In the genomic region with DNA sequence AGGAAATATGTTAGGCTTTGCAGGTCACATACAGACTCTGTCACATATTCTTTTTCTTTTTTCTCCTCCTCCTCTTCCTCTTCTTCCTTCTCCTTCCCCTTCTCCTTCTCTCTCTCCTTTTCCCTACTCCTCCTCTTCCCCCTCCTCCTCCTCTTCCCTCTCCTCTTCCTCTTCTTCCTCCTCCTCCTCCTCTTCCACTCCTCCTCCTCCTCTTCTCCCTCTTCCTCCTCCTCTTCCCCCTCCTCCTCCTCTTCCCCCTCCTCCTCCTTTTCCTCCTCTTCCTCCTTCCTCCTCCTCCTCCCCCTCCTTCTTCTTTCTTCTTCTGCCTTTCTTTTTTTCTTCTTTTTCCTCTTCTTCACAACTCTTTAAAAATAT, we compare ENCODE assay signal across 13 cellular contexts.
DNase-seq lines count a peak whose midpoint lies in the region; ATAC-seq and TF ChIP-seq lines count a peak whose summit lies in the region.
"Had no signal": no experiment of that assay in that cellular context is flagged by ENCODE, and none has a peak within 500 bp of the region (broad histone marks: within the 10 kb centered on the region; RNA-seq: fewer than 3 reads in every experiment).

No MANE protein-coding gene starts in this region.

- H3K27me3 Mint-ChIP-seq in natural killer cell (ENCODE audit: low read depth in 2 of 2) = peaks cover 2 to 17% of the 10 kb centered on the region in 2 donors

- CTCF ChIA-PET in SK-N-SH (lab: Yijun Ruan, JAX) = no interaction called here

- DNase-seq in SK-N-SH (no peak), MM.1S (no peak), brain microvascular endothelial cell (no peak), natural killer cell (no peak), GM13977 (ENCODE audit: low spot score) (no peak)
- DNase-seq: erythroblast; midbrain; NCI-H187 treated with DMSO at 0.1 percent for 48 hours; stimulated activated CD4-positive, alpha-beta T cell treated with anti-CD3 and anti-CD28 coated beads, Interleukin-4, amount 100 ng/mL, for 1 hour had no signal

- peaks cover 12 to 18% of the 10 kb centered on the region in 2 donors for H3K4me1 Mint-ChIP-seq in natural killer cell

- no peak for ATAC-seq in SK-N-SH treated with all-trans-retinoic acid at 6 μM for 48 hours
- no peak for ATAC-seq in natural killer cell
- ATAC-seq in HG03460 (IDR thresholded peaks at IDR 0.05; ENCODE audit: unreplicated experiment) = no peak
- no peak for ATAC-seq in HG02884 (IDR thresholded peaks at IDR 0.05; ENCODE audit: unreplicated experiment)

- TF ChIP-seq RAD21 in SK-N-SH (IDR thresholded peaks at IDR 0.05; ENCODE audit: low read length) = no peak

- peak overlapping the region; percentile 73 for H3K4me2 ChIP-seq in SK-N-SH
- H3K4me2 ChIP-seq in MM.1S (ENCODE audit: low read depth, low read length) = peak overlapping the region; percentile 58

- H3K9me2 ChIP-seq in SK-N-SH (no peaks in the 10 kb centered on the region), MM.1S (replicated peaks; ENCODE audit: insufficient read depth, low read length) (no peaks in the 10 kb centered on the region)

- TF ChIP-seq CTCF in SK-N-SH (IDR thresholded peaks at IDR 0.05) (no peak), MM.1S (IDR thresholded peaks at IDR 0.05; ENCODE audit: low read length) (no peak), brain microvascular endothelial cell (IDR thresholded peaks at IDR 0.05; ENCODE audit: low read depth, low read length, missing control alignments) (no peak), natural killer cell (IDR thresholded peaks at IDR 0.05) (no peak), GM13977 (IDR thresholded peaks at IDR 0.05; ENCODE audit: extremely low read depth, insufficient read depth, missing control alignments) (no peak)

- no peak for TF ChIP-seq EP300 in SK-N-SH (IDR thresholded peaks at IDR 0.05; ENCODE audit: borderline replicate concordance in 1 of 2, low read depth in 1 of 2, low read length in 1 of 2)

- no peaks in the 10 kb centered on the region for H3K9me3 ChIP-seq in SK-N-SH
- no peaks in the 10 kb centered on the region for H3K9me3 ChIP-seq in MM.1S (replicated peaks; ENCODE audit: insufficient read depth, low read length)

- H3K4me1 ChIP-seq in SK-N-SH (ENCODE audit: control insufficient read depth in 1 of 2, insufficient read depth in 2 of 2, low read depth in 1 of 2, low read length in 1 of 2) = peaks cover 0 to 4% of the 10 kb centered on the region in 2 experiments; a peak in 1 of 4 replicates
- H3K4me1 ChIP-seq in MM.1S (ENCODE audit: low read length) = no peaks in the 10 kb centered on the region

- POLR2A ChIA-PET in SK-N-SH (lab: Yijun Ruan, JAX) = no interaction called here

- no peaks in the 10 kb centered on the region for H4K20me1 ChIP-seq in SK-N-SH (ENCODE audit: insufficient read depth)
- H4K20me1 ChIP-seq in MM.1S (ENCODE audit: insufficient read depth, low read length) = no peaks in the 10 kb centered on the region

- peak overlapping the region; percentile 73 for H3K4me3 Mint-ChIP-seq in natural killer cell

- no peaks in the 10 kb centered on the region for H3F3A ChIP-seq in SK-N-SH (replicated peaks; ENCODE audit: insufficient read depth)
- H3F3A ChIP-seq in MM.1S (ENCODE audit: insufficient read depth, low read length) = no peaks in the 10 kb centered on the region

- H3K27ac ChIP-seq in SK-N-SH (ENCODE audit: low read depth in 2 of 2, low read length in 1 of 2) (no peak overlapping the region), MM.1S (ENCODE audit: low read length) (peak overlapping the region; percentile 44; the same call in 1 of the 2 replicates), brain microvascular endothelial cell (peak overlapping the region; percentile 31)
- H3K27ac ChIP-seq: 22Rv1 had no signal

- in situ Hi-C loops in brain microvascular endothelial cell (cut with HindIII; ENCODE audit: low pct_ligation_motif_present, low sequenced_read_pairs) = no loop called here
- in situ Hi-C loops in GM13977 (cut with MboI; ENCODE audit: low pct_unique_long_range_greater_than_20kb, low sequenced_read_pairs, unreplicated experiment) = no loop called here

- H3K79me2 ChIP-seq in SK-N-SH (ENCODE audit: insufficient read depth) (no peaks in the 10 kb centered on the region), MM.1S (ENCODE audit: low read length) (no peaks in the 10 kb centered on the region)

- no peaks in the 10 kb centered on the region for H3K9me3 Mint-ChIP-seq in natural killer cell

- H3K36me3 Mint-ChIP-seq in natural killer cell = no peaks in the 10 kb centered on the region

- H3K27ac Mint-ChIP-seq in natural killer cell = peak overlapping the region; percentile 60 to 89

- no peak overlapping the region for H3K9ac ChIP-seq in SK-N-SH
- peak overlapping the region; percentile 49; the same call in 1 of the 2 replicates for H3K9ac ChIP-seq in MM.1S (ENCODE audit: low read length)

- intact Hi-C loops in natural killer cell (cut with micrococcal nuclease) = no loop called here

- H3K27me3 ChIP-seq in SK-N-SH (ENCODE audit: insufficient read depth) (no peaks in the 10 kb centered on the region; the same call in 1 of the 2 replicates), MM.1S (replicated peaks; ENCODE audit: insufficient read depth, low read length) (no peaks in the 10 kb centered on the region), brain microvascular endothelial cell (replicated peaks) (no peaks in the 10 kb centered on the region)

- H2AFZ ChIP-seq in SK-N-SH (ENCODE audit: low read depth) (0 out of 2 replicates have a peak overlapping the region, but pooled peaks have one; percentile 63), MM.1S (ENCODE audit: low read length) (peak overlapping the region; percentile 74)

- H3K4me3 ChIP-seq in SK-N-SH (ENCODE audit: low read depth in 2 of 2, low read length in 1 of 2) (no peak overlapping the region), MM.1S (ENCODE audit: low read length) (peak overlapping the region; percentile 49), brain microvascular endothelial cell (ENCODE audit: low read depth, low read length) (no peak overlapping the region)

- H3K36me3 ChIP-seq in SK-N-SH (replicated peaks in 1 of 2; ENCODE audit: control insufficient read depth in 1 of 2, insufficient read depth in 2 of 2, low read length in 1 of 2) (no peaks in the 10 kb centered on the region), MM.1S (replicated peaks; ENCODE audit: insufficient read depth, low read length) (no peaks in the 10 kb centered on the region), brain microvascular endothelial cell (replicated peaks) (no peaks in the 10 kb centered on the region)

TF ChIP-seq in SK-N-SH, 30 proteins besides CTCF, POLR2A, EP300 and RAD21 (continues in another document):
- TF ChIP-seq ELF1 (IDR thresholded peaks at IDR 0.05) (no peak), MAX (IDR thresholded peaks at IDR 0.05; ENCODE audit: low read depth) (no peak), YY1 (IDR thresholded peaks at IDR 0.05; ENCODE audit: low read depth) (no peak), FOXJ3 (CRISPR knock-in tag; IDR thresholded peaks at IDR 0.05) (no peak), TAF1 (IDR thresholded peaks at IDR 0.05; ENCODE audit: borderline replicate concordance, low read depth, low read length) (no peak), RCOR1 (IDR thresholded peaks at IDR 0.05; ENCODE audit: low read length) (no peak), RXRA (IDR thresholded peaks at IDR 0.05; ENCODE audit: borderline replicate concordance, low read depth) (no peak), NFIC (IDR thresholded peaks at IDR 0.05; ENCODE audit: borderline replicate concordance) (no peak), GATA2 (CRISPR knock-in tag; IDR thresholded peaks at IDR 0.05) (no peak), PBX3 (IDR thresholded peaks at IDR 0.05) (no peak), FOXM1 (IDR thresholded peaks at IDR 0.05; ENCODE audit: low read depth) (no peak)

TF ChIP-seq in SK-N-SH treated with all-trans-retinoic acid at 6 μM for 48 hours, 23 proteins besides CTCF, POLR2A, EP300 and RAD21:
- TF ChIP-seq PATZ1 (CRISPR knock-in tag; IDR thresholded peaks at IDR 0.05; ENCODE audit: borderline replicate concordance) (no peak), CSDC2 (CRISPR knock-in tag; IDR thresholded peaks at IDR 0.05) (no peak), ESRRG (CRISPR knock-in tag; IDR thresholded peaks at IDR 0.05) (no peak), GLIS3 (CRISPR knock-in tag; IDR thresholded peaks at IDR 0.05) (no peak), BACH2 (CRISPR knock-in tag; IDR thresholded peaks at IDR 0.05; ENCODE audit: borderline replicate concordance) (no peak), ZNF565 (CRISPR knock-in tag; conservative IDR thresholded peaks at IDR 0.05; ENCODE audit: low read depth) (no peak), ZNF70 (CRISPR knock-in tag; IDR thresholded peaks at IDR 0.05) (no peak), ZFP3 (CRISPR knock-in tag; IDR thresholded peaks at IDR 0.05) (no peak)
- TF ChIP-seq, protein P1, sequence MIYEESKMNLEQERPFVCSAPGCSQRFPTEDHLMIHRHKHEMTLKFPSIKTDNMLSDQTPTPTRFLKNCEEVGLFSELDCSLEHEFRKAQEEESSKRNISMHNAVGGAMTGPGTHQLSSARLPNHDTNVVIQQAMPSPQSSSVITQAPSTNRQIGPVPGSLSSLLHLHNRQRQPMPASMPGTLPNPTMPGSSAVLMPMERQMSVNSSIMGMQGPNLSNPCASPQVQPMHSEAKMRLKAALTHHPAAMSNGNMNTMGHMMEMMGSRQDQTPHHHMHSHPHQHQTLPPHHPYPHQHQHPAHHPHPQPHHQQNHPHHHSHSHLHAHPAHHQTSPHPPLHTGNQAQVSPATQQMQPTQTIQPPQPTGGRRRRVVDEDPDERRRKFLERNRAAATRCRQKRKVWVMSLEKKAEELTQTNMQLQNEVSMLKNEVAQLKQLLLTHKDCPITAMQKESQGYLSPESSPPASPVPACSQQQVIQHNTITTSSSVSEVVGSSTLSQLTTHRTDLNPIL (CRISPR knock-in tag; IDR thresholded peaks at IDR 0.05; ENCODE audit: low read depth) = no peak

Comparison
In these comparisons a context has a peak if more than half of its experiments do, and no peak if none do; other contexts are left out.
1. H3K27ac ChIP-seq: peak in MM.1S (single experiment) and brain microvascular endothelial cell (single experiment); none in SK-N-SH (0 of 2).